In genomic region chr6:17280552-17281090, GRCh38 we compare ENCODE assay signal across 8 cellular contexts. TPM values are rescaled to one million over a fixed set of nuclear protein-coding genes. Genes with fewer than 3 reads are reported as not detected.
A peak's percentile ranks its signal among the peaks of the same experiment; 100 is the strongest.
DNase-seq lines count a peak whose midpoint lies in the region; ATAC-seq, FAIRE-seq and TF ChIP-seq lines count a peak whose summit lies in the region.

No MANE protein-coding gene starts in this region.

- no peaks in the 10 kb centered on the region for H3K9me3 Mint-ChIP-seq in neural progenitor cell

- peaks cover 8% of the 10 kb centered on the region for H3K36me3 Mint-ChIP-seq in neural progenitor cell

- peak overlapping the region; percentile 96 for H3K4me2 ChIP-seq in BLaER1
- H3K4me2 ChIP-seq in SK-N-SH, result peak overlapping the region; percentile 87
- peak overlapping the region; percentile 96 for H3K4me2 ChIP-seq in neural progenitor cell

- peaks cover 7% of the 10 kb centered on the region; the same call in 1 of the 2 replicates for H3K4me1 ChIP-seq in BLaER1
- peaks cover 6 to 10% of the 10 kb centered on the region in 2 experiments; a peak in 2 of 4 replicates for H3K4me1 ChIP-seq in SK-N-SH (ENCODE audit: control insufficient read depth in 1 of 2, insufficient read depth in 2 of 2, low read depth in 1 of 2, low read length in 1 of 2)
- H3K4me1 ChIP-seq in foreskin keratinocyte, result peaks cover 15% of the 10 kb centered on the region
- peaks cover 17% of the 10 kb centered on the region for H3K4me1 ChIP-seq in neural progenitor cell

- peaks cover 10% of the 10 kb centered on the region for H3K27me3 Mint-ChIP-seq in neural progenitor cell (ENCODE audit: insufficient read depth, low read depth)

- H4K20me1 ChIP-seq in BLaER1 (no peaks in the 10 kb centered on the region), SK-N-SH (ENCODE audit: insufficient read depth) (no peaks in the 10 kb centered on the region), neural progenitor cell (ENCODE audit: low read depth) (no peaks in the 10 kb centered on the region)

- H3K36me3 ChIP-seq in BLaER1, result no peaks in the 10 kb centered on the region
- no peaks in the 10 kb centered on the region for H3K36me3 ChIP-seq in SK-N-SH (replicated peaks in 1 of 2; ENCODE audit: control insufficient read depth in 1 of 2, insufficient read depth in 2 of 2, low read length in 1 of 2)
- no peaks in the 10 kb centered on the region for H3K36me3 ChIP-seq in neural progenitor cell

- H3K27ac ChIP-seq in BLaER1 (no peak overlapping the region), SK-N-SH (ENCODE audit: low read depth in 2 of 2, low read length in 1 of 2) (no peak overlapping the region), foreskin keratinocyte (no peak overlapping the region), neural progenitor cell (no peak overlapping the region)

- POLR2A ChIA-PET in SK-N-SH (lab: Yijun Ruan, JAX), result no interaction called here

- ATAC-seq in foreskin keratinocyte (peak; percentile 37), GM18511 (IDR thresholded peaks at IDR 0.05; ENCODE audit: unreplicated experiment) (no peak)

- H3K9me3 ChIP-seq in BLaER1 (peaks cover 7% of the 10 kb centered on the region; the same call in 1 of the 2 replicates), SK-N-SH (no peaks in the 10 kb centered on the region), neural progenitor cell (ENCODE audit: low read depth) (no peaks in the 10 kb centered on the region)

- H3K4me3 ChIP-seq in BLaER1 (peak overlapping the region; percentile 72), SK-N-SH (ENCODE audit: low read depth in 2 of 2, low read length in 1 of 2) (peak overlapping the region; percentile 57 to 77), neural progenitor cell (peak overlapping the region; percentile 91)

- H2AFZ ChIP-seq in SK-N-SH (ENCODE audit: low read depth), result peak overlapping the region; percentile 94
- H2AFZ ChIP-seq in neural progenitor cell (replicated peaks), result peak overlapping the region; percentile 96

- H3K79me2 ChIP-seq in SK-N-SH (ENCODE audit: insufficient read depth) (no peaks in the 10 kb centered on the region), neural progenitor cell (ENCODE audit: low read depth) (peaks cover 5% of the 10 kb centered on the region)

- H3K4me3 Mint-ChIP-seq in neural progenitor cell, result peak overlapping the region; percentile 98

- TF ChIP-seq CTCF in SK-N-SH (IDR thresholded peaks at IDR 0.05), result no peak
- TF ChIP-seq CTCF in foreskin keratinocyte (conservative IDR thresholded peaks at IDR 0.05), result no peak
- TF ChIP-seq CTCF in neural progenitor cell (IDR thresholded peaks at IDR 0.05), result no peak

- CTCF ChIA-PET in SK-N-SH (lab: Yijun Ruan, JAX), result interaction anchor here (0.6 to 1.6 kb wide), 5 partner anchors 17 to 303 kb away, joined by 3 to 6 read pairs (median 3); no protein-coding TSS in a partner anchor

- H3K9ac ChIP-seq in BLaER1 (no peak overlapping the region), SK-N-SH (peak overlapping the region; percentile 27; the same call in 1 of the 2 replicates), neural progenitor cell (no peak overlapping the region)

- H3K4me1 Mint-ChIP-seq in neural progenitor cell, result peaks cover 19% of the 10 kb centered on the region

- no peaks in the 10 kb centered on the region for H3K9me2 ChIP-seq in SK-N-SH

- peaks cover 55% of the 10 kb centered on the region for H3K27me3 ChIP-seq in BLaER1
- H3K27me3 ChIP-seq in SK-N-SH (ENCODE audit: insufficient read depth), result no peaks in the 10 kb centered on the region
- no peaks in the 10 kb centered on the region for H3K27me3 ChIP-seq in foreskin keratinocyte
- H3K27me3 ChIP-seq in neural progenitor cell, result peaks cover 43% of the 10 kb centered on the region

- no peak for TF ChIP-seq RAD21 in SK-N-SH (IDR thresholded peaks at IDR 0.05; ENCODE audit: low read length)

- H3F3A ChIP-seq in SK-N-SH (replicated peaks; ENCODE audit: insufficient read depth) (peaks cover 6% of the 10 kb centered on the region), neural progenitor cell (ENCODE audit: low read depth) (peaks cover 19% of the 10 kb centered on the region)

- peak; percentile 66 for DNase-seq in SK-N-SH
- DNase-seq in foreskin keratinocyte, result no peak
- DNase-seq in neural progenitor cell (ENCODE audit: low spot score), result peak; percentile 84
- DNase-seq in urothelium cell line (ENCODE audit: low spot score), result no peak
- DNase-seq in SHP77 treated with DMSO at 0.1 percent for 48 hours (lab: John Stamatoyannopoulos, UW), result no peak
- DNase-seq in NCI-H446 (lab: John Stamatoyannopoulos, UW), result no peak

- FAIRE-seq in urothelium cell line (lab: Jason Lieb, UNC), result no peak

- H3K27ac Mint-ChIP-seq in neural progenitor cell, result no peak overlapping the region

- 49% methylated on average over 18 of the region's 55 CpGs for WGBS in SK-N-SH (ENCODE audit: low lambda C conversion rate)

- TF ChIP-seq EP300 in SK-N-SH (IDR thresholded peaks at IDR 0.05; ENCODE audit: borderline replicate concordance in 1 of 2, low read depth in 1 of 2, low read length in 1 of 2), result no peak

TF ChIP-seq in SK-N-SH, 30 proteins besides CTCF, POLR2A, EP300 and RAD21:
- TF ChIP-seq USF1 (IDR thresholded peaks at IDR 0.05; ENCODE audit: borderline replicate concordance, low read depth) (no peak), POLR2AphosphoS5 (IDR thresholded peaks at IDR 0.05; ENCODE audit: low read depth, low read length) (no peak), IRF3 (IDR thresholded peaks at IDR 0.05; ENCODE audit: low read depth, low read length) (no peak), JUND (IDR thresholded peaks at IDR 0.05) (no peak), MXI1 (IDR thresholded peaks at IDR 0.05; ENCODE audit: low read depth, low read length) (no peak), FOSL2 (IDR thresholded peaks at IDR 0.05; ENCODE audit: borderline replicate concordance, low read depth) (no peak), NFIC (IDR thresholded peaks at IDR 0.05; ENCODE audit: borderline replicate concordance) (no peak)
- TF ChIP-seq, protein P1, sequence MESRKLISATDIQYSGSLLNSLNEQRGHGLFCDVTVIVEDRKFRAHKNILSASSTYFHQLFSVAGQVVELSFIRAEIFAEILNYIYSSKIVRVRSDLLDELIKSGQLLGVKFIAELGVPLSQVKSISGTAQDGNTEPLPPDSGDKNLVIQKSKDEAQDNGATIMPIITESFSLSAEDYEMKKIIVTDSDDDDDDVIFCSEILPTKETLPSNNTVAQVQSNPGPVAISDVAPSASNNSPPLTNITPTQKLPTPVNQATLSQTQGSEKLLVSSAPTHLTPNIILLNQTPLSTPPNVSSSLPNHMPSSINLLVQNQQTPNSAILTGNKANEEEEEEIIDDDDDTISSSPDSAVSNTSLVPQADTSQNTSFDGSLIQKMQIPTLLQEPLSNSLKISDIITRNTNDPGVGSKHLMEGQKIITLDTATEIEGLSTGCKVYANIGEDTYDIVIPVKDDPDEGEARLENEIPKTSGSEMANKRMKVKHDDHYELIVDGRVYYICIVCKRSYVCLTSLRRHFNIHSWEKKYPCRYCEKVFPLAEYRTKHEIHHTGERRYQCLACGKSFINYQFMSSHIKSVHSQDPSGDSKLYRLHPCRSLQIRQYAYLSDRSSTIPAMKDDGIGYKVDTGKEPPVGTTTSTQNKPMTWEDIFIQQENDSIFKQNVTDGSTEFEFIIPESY (IDR thresholded peaks at IDR 0.05; ENCODE audit: borderline replicate concordance, low read depth), result no peak

RNA-seq across cellular contexts. Expression of gene RBM24, which starts 0.5 kb away (rescaled TPM):
- polyA plus RNA-seq in SK-N-SH (2012; rRNA removed) (0.19 and 0.20 TPM in 2 replicates), foreskin keratinocyte (0.46 and 0.86 TPM in 2 replicates)
- polyA plus RNA-seq in SK-N-SH (2012; cell fraction: cytosol; rRNA removed), result 0.08 and 0.10 TPM in 2 replicates
- polyA plus RNA-seq in SK-N-SH (2012; cell fraction: nucleus; rRNA removed), result 0.19 and 0.31 TPM in 2 replicates
- total RNA-seq in foreskin keratinocyte (0.92 and 1.4 TPM in 2 replicates), neural progenitor cell (ENCODE audit: low replicate concordance) (17.3 and 27.6 TPM in 2 replicates)

Comparison
In these comparisons a context has a peak if more than half of its experiments do, and no peak if none do; other contexts are left out.
1. DNase-seq: peak in SK-N-SH (single experiment) and neural progenitor cell (single experiment); none in foreskin keratinocyte (0 of 2), urothelium cell line (single experiment), SHP77 treated with DMSO at 0.1 percent for 48 hours (single experiment) and NCI-H446 (0 of 2).
2. Peak in every context shown above with its lines, with median percentiles within 50 percentile points of each other: H3K4me2 ChIP-seq and H3K4me3 ChIP-seq.